In the genomic region with DNA sequence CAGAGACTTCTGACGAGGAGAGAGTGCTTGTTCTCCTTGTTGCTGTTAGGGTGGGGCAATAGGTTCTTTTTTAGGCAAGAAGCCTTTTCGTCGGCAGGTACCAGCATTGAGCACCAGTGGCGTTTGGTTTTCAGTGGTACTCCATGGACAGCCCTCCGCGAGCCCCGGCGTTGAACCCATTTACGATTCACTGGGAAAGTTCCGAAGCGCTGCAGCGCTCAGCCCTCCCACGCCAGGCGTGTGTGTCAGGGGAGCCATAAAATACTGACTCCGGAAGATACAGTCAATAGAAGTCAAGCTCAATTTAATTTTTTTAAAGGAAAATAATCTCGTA, we compare ENCODE assay signal across 8 cellular contexts. TPM values are rescaled to one million over a fixed set of nuclear protein-coding genes. Genes with fewer than 3 reads are reported as not detected.
DNase-seq lines count a peak whose midpoint lies in the region; ATAC-seq and TF ChIP-seq lines count a peak whose summit lies in the region.

No MANE protein-coding gene starts in this region.

- H3K27me3 ChIP-seq in GM23248 (replicated peaks; ENCODE audit: insufficient read depth): no peaks in the 10 kb centered on the region
- H3K27me3 ChIP-seq in colonic mucosa: no peaks in the 10 kb centered on the region

- ATAC-seq in mucosa of descending colon: peak; percentile 53
- ATAC-seq in HG03039 (IDR thresholded peaks at IDR 0.05; ENCODE audit: unreplicated experiment): no peak
- ATAC-seq in GM19455 (IDR thresholded peaks at IDR 0.05; ENCODE audit: unreplicated experiment): no peak

- no peaks in the 10 kb centered on the region for H3K36me3 ChIP-seq in GM23248 (ENCODE audit: low read depth)
- H3K36me3 ChIP-seq in colonic mucosa: no peaks in the 10 kb centered on the region
- H3K36me3 ChIP-seq in mucosa of descending colon (ENCODE audit: low read depth): no peaks in the 10 kb centered on the region

- peaks cover 16% of the 10 kb centered on the region; the same call in 1 of the 2 replicates for H4K20me1 ChIP-seq in GM23248 (ENCODE audit: insufficient read depth)

- H3F3A ChIP-seq in GM23248 (ENCODE audit: insufficient read depth): peaks cover 37% of the 10 kb centered on the region

- no peaks in the 10 kb centered on the region for H3K9me2 ChIP-seq in GM23248 (ENCODE audit: insufficient read depth)

- intact Hi-C loops in colonic mucosa (cut with DNase I): loop anchor here (10.0 kb wide), 2 partner anchors 63 to 127 kb away; no protein-coding TSS in a partner anchor
- intact Hi-C loops in mucosa of descending colon (cut with DNase I, micrococcal nuclease): no loop called here

- DNase-seq in GM23248 (peak; percentile 90), RWPE1 (ENCODE audit: low spot score) (no peak), colonic mucosa (no peak), mucosa of descending colon (peak in 1 of 3 donors; percentile 79), substantia nigra (lab: John Stamatoyannopoulos, UW) (peak in 13 of 49 donors; percentile 41 to 77 (median 61)), GM13977 (ENCODE audit: low spot score) (no peak)

- H3K4me3 ChIP-seq in GM23248 (peak overlapping the region; percentile 80), colonic mucosa (peak overlapping the region; percentile 94), mucosa of descending colon (peak overlapping the region; percentile 83)

- TF ChIP-seq CTCF in RWPE1 (conservative IDR thresholded peaks at IDR 0.05; ENCODE audit: low read depth) (no peak), colonic mucosa (IDR thresholded peaks at IDR 0.05) (no peak), mucosa of descending colon (IDR thresholded peaks at IDR 0.05) (no peak), GM13977 (IDR thresholded peaks at IDR 0.05; ENCODE audit: extremely low read depth, insufficient read depth, missing control alignments) (no peak)

- H3K79me2 ChIP-seq in GM23248 (ENCODE audit: insufficient read depth): peaks cover 43% of the 10 kb centered on the region

- H3K9ac ChIP-seq in GM23248 (peak overlapping the region; percentile 92), colonic mucosa (ENCODE audit: low read depth in 2 of 2, low read length in 2 of 2) (peak overlapping the region; percentile 28 to 74)

- peak overlapping the region; percentile 79 for H2AFZ ChIP-seq in GM23248

- H3K4me2 ChIP-seq in GM23248 (ENCODE audit: unreplicated experiment): peak overlapping the region; percentile 97

- H3K27ac ChIP-seq in GM23248: peak overlapping the region; percentile 94
- H3K27ac ChIP-seq in RWPE1: peak overlapping the region; percentile 95
- H3K27ac ChIP-seq in colonic mucosa: peak overlapping the region; percentile 97
- peak overlapping the region; percentile 82 for H3K27ac ChIP-seq in substantia nigra (ENCODE audit: low read depth, low read length, poor library complexity, severe bottlenecking)

- peaks cover 49% of the 10 kb centered on the region for H3K4me1 ChIP-seq in GM23248 (ENCODE audit: insufficient read depth)
- H3K4me1 ChIP-seq in colonic mucosa: no peaks in the 10 kb centered on the region
- H3K4me1 ChIP-seq in mucosa of descending colon (ENCODE audit: low read depth): peaks cover 22% of the 10 kb centered on the region

- CTCF ChIA-PET in RWPE1 (lab: Yijun Ruan, JAX): interaction anchor here (0.7 to 1.1 kb wide), 4 partner anchors 13 to 80 kb away, joined by 3 to 5 read pairs (median 3); no protein-coding TSS in a partner anchor

- no peaks in the 10 kb centered on the region for H3K9me3 ChIP-seq in GM23248 (ENCODE audit: low read depth)
- H3K9me3 ChIP-seq in colonic mucosa: no peaks in the 10 kb centered on the region
- no peaks in the 10 kb centered on the region for H3K9me3 ChIP-seq in mucosa of descending colon

- in situ Hi-C loops in GM23248 (cut with MboI) (loop anchor here (10.0 kb wide), 1 partner anchor 63 kb away; no protein-coding TSS in a partner anchor), GM13977 (cut with MboI; ENCODE audit: low pct_unique_long_range_greater_than_20kb, low sequenced_read_pairs, unreplicated experiment) (no loop called here)

- whole genome bisulfite sequencing in GM23248 (ENCODE audit: low coverage in 1 of 2, low lambda C conversion rate in 2 of 2, missing lambda C conversion rate in 2 of 2), 2 experiments: 0 to 2% methylated on average over 16 of the region's 16 CpGs

- POLR2A ChIA-PET in RWPE1 (lab: Yijun Ruan, JAX; ENCODE audit: low non-redundant PET): no interaction called here

RNA-seq across cellular contexts. Expression of a gene that starts 0.5 kb away (rescaled TPM):
- total RNA-seq in GM23248 (2014; rRNA removed; shearing (Covaris generic)): 33.6 and 34.4 TPM in 2 replicates
- polyA plus RNA-seq in GM23248 (2016; fragmentation: Nextera tagmentation; extraction: Ambion mirVana): 33.3 and 35.9 TPM in 2 replicates
- total RNA-seq in colonic mucosa (10 to 100 TPM; 28.9 to 39.5 TPM), mucosa of descending colon (10 to 100 TPM; 33.0 to 57.3 (median 34.1) TPM)
